ENCODE assay signal across 1 cellular context in genomic region chr2:9717886-9718451, GRCh38.
TF ChIP-seq lines count a peak whose summit lies in the region.

No MANE protein-coding gene starts in this region.

TF ChIP-seq in IMR-90, 13 proteins besides CTCF, POLR2A, EP300 and RAD21 (continued from another document):
- no peak for TF ChIP-seq MXI1 (IDR thresholded peaks at IDR 0.05; ENCODE audit: borderline replicate concordance, low read depth, low read length)
- TF ChIP-seq, protein P1, sequence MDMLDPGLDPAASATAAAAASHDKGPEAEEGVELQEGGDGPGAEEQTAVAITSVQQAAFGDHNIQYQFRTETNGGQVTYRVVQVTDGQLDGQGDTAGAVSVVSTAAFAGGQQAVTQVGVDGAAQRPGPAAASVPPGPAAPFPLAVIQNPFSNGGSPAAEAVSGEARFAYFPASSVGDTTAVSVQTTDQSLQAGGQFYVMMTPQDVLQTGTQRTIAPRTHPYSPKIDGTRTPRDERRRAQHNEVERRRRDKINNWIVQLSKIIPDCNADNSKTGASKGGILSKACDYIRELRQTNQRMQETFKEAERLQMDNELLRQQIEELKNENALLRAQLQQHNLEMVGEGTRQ (IDR thresholded peaks at IDR 0.05; ENCODE audit: low read depth, low read length): no peak
